Comparison of ENCODE assay signal across 8 cellular contexts in the genomic region with DNA sequence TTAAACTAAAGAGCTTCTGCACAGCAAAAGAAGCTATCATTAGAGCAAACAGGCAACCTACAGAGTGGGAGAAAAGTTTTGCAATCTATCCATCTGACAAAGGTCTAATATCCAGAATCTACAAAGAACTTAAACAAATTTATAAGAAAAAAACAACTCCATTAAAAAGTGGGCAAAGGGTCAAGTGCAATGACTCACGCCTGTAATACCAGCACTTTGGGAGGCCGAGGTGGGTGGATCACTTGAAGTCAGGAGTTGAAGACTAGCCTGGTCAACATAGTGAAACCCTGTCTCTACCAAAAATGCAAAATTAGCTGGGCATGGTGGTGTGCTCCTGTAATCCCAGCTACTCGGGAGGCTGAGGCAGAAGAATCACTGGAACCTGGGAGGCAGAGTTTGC. TPM values are rescaled to one million over a fixed set of nuclear protein-coding genes. Genes with fewer than 3 reads are reported as not detected.
DNase-seq lines count a peak whose midpoint lies in the region; TF ChIP-seq lines count a peak whose summit lies in the region.
"Not testable (repeated sequence)": the region's sequence is repeated elsewhere in the genome, so short reads cannot be mapped to it uniquely, and the experiment has no call there.

No MANE protein-coding gene starts in this region.

- not testable (repeated sequence) for H3K9ac ChIP-seq in mammary epithelial cell (ENCODE audit: insufficient read depth, low read length)

- intact Hi-C loops in mammary epithelial cell (cut with micrococcal nuclease) = not testable (repeated sequence)

- not testable (repeated sequence) for BruUV-seq in mammary epithelial cell (replicated peaks; lab: Mats Ljungman, UMichigan)

- DNase-seq in EH (ENCODE audit: low read depth) (peak; percentile 75), HCEC 1CT (peak; percentile 50), MG63 (peak; percentile 47), amniotic epithelial cell (ENCODE audit: low read depth) (peak; percentile 36), mammary epithelial cell (peak; percentile 10), fibroblast of mammary gland (ENCODE audit: low read depth) (peak; percentile 85), foreskin fibroblast (peak; percentile 74 to 84), stromal cell of bone marrow (ENCODE audit: low read depth) (peak; percentile 31)

- in situ Hi-C loops in mammary epithelial cell (cut with MboI; ENCODE audit: low sequenced_read_pairs in 2 of 2) = not testable (repeated sequence)

- not testable (repeated sequence) for TF ChIP-seq CTCF in mammary epithelial cell (conservative IDR thresholded peaks at IDR 0.05 in 1 of 2, IDR thresholded peaks at IDR 0.05 in 1 of 2; ENCODE audit: extremely low read depth in 1 of 2, insufficient read depth in 1 of 2, low read depth in 1 of 2, low read length in 2 of 2); fibroblast of mammary gland (conservative IDR thresholded peaks at IDR 0.05; ENCODE audit: control insufficient read depth, insufficient read depth, low read depth, low read length); foreskin fibroblast (IDR thresholded peaks at IDR 0.05; ENCODE audit: low read depth, low read length)

- H3K27me3 ChIP-seq in MG63; mammary epithelial cell (ENCODE audit: insufficient read depth, low read length): not testable (repeated sequence)

- not testable (repeated sequence) for H2AFZ ChIP-seq in mammary epithelial cell (ENCODE audit: low read depth, low read length)

- not testable (repeated sequence) for H3K36me3 ChIP-seq in MG63; mammary epithelial cell (ENCODE audit: insufficient read depth, low read length)

- not testable (repeated sequence) for H3K4me2 ChIP-seq in mammary epithelial cell (ENCODE audit: insufficient read depth, low read depth, low read length)

- not testable (repeated sequence) for H4K20me1 ChIP-seq in mammary epithelial cell (ENCODE audit: insufficient read depth, low read length)

- H3K4me3 ChIP-seq in MG63; mammary epithelial cell (replicated peaks in 1 of 3; ENCODE audit: insufficient read depth in 1 of 3, low read depth in 2 of 3, low read length in 3 of 3); fibroblast of mammary gland (ENCODE audit: control insufficient read depth, low read depth, low read length); foreskin fibroblast (ENCODE audit: low read depth in 1 of 2, low read length in 2 of 2): not testable (repeated sequence)

- not testable (repeated sequence) for H3K79me2 ChIP-seq in mammary epithelial cell (ENCODE audit: insufficient read depth, low read length)

- WGBS in mammary epithelial cell (ENCODE audit: low coverage, missing lambda C conversion rate) = 86% methylated on average over 2 of the region's 3 CpGs

- not testable (repeated sequence) for H3K27ac ChIP-seq in mammary epithelial cell (ENCODE audit: insufficient read depth, low read depth, low read length)

- CTCF ChIA-PET in mammary epithelial cell (lab: Charles Lee; ENCODE audit: low non-redundant PET) = not testable (repeated sequence)

- peaks cover 23% of the 10 kb centered on the region for H3K4me1 ChIP-seq in mammary epithelial cell (ENCODE audit: insufficient read depth, low read length)

- H3K9me3 ChIP-seq in MG63 = peaks cover 33% of the 10 kb centered on the region
- not testable (repeated sequence) for H3K9me3 ChIP-seq in mammary epithelial cell (replicated peaks; ENCODE audit: insufficient read depth, low read length)

- dilution Hi-C loops in mammary epithelial cell (cut with HindIII; ENCODE audit: low sequenced_read_pairs) = not testable (repeated sequence)

RNA-seq across cellular contexts. Expression of gene KICS2, which starts 55.5 kb away (rescaled TPM):
- total RNA-seq in MG63 (2014; rRNA removed; shearing (Covaris generic); ENCODE audit: low replicate concordance) = 1.5 and 5.4 TPM in 2 replicates
- 10 to 100 TPM; 10.7 to 14.5 TPM for total RNA-seq in mammary epithelial cell
- polyA plus RNA-seq in mammary epithelial cell = 5.1 TPM
- 12.3 TPM for polyA minus RNA-seq in mammary epithelial cell

Comparison
In these comparisons a context has a peak if more than half of its experiments do, and no peak if none do; other contexts are left out.
1. DNase-seq: peak in every context shown above with its lines; median percentile 85 in fibroblast of mammary gland; 79 in foreskin fibroblast; 75 in EH; 50 in HCEC 1CT; 47 in MG63; 36 in amniotic epithelial cell; 31 in stromal cell of bone marrow; 10 in mammary epithelial cell.